ENCODE assay signal across 8 cellular contexts in genomic region chr11:2901196-2901796, GRCh38.
A peak's percentile ranks its signal among the peaks of the same experiment; 100 is the strongest.
DNase-seq lines count a peak whose midpoint lies in the region; ATAC-seq, FAIRE-seq and TF ChIP-seq lines count a peak whose summit lies in the region.

No MANE protein-coding gene starts in this region.

- H3K27me3 Mint-ChIP-seq in activated naive CD8-positive, alpha-beta T cell, result no peaks in the 10 kb centered on the region
- peaks cover 21% of the 10 kb centered on the region for H3K27me3 Mint-ChIP-seq in stimulated activated memory B cell treated with anti-CD40 and anti-IgM and Interleukin-4, amounts not matched to agents 10 μg/mL and 1 μg/mL and 100 μg/mL, for 72 hours

- peak overlapping the region; percentile 67; the same call in 1 of the 2 replicates for H3K9ac ChIP-seq in iPS-20b (ENCODE audit: low read depth, low read length)

- H3K4me1 ChIP-seq in iPS-20b (ENCODE audit: insufficient read depth, low read length), result peaks cover 10% of the 10 kb centered on the region

- TF ChIP-seq CTCF in HFF-Myc (IDR thresholded peaks at IDR 0.05; ENCODE audit: low read depth, low read length, missing control alignments), result no peak
- TF ChIP-seq CTCF in D721Med (IDR thresholded peaks at IDR 0.05; ENCODE audit: insufficient read depth, missing control alignments), result no peak

- H3K36me3 Mint-ChIP-seq in activated naive CD8-positive, alpha-beta T cell, result peaks cover 14% of the 10 kb centered on the region
- peaks cover 16% of the 10 kb centered on the region for H3K36me3 Mint-ChIP-seq in stimulated activated memory B cell treated with anti-CD40 and anti-IgM and Interleukin-4, amounts not matched to agents 10 μg/mL and 1 μg/mL and 100 μg/mL, for 72 hours

- H3K4me3 ChIP-seq in HFF-Myc (replicated peaks; ENCODE audit: low read depth, low read length) (peak overlapping the region; percentile 54; the same call in 1 of the 2 replicates), iPS-20b (ENCODE audit: low read length) (peak overlapping the region; percentile 74)

- peaks cover 39% of the 10 kb centered on the region for H3K27me3 ChIP-seq in iPS-20b (ENCODE audit: insufficient read depth, low read length)

- H3K9me3 ChIP-seq in iPS-20b (ENCODE audit: insufficient read depth, low read depth, low read length), result no peaks in the 10 kb centered on the region

- peaks cover 39% of the 10 kb centered on the region for H3K4me1 Mint-ChIP-seq in activated naive CD8-positive, alpha-beta T cell (ENCODE audit: low read depth)
- peaks cover 40% of the 10 kb centered on the region for H3K4me1 Mint-ChIP-seq in stimulated activated memory B cell treated with anti-CD40 and anti-IgM and Interleukin-4, amounts not matched to agents 10 μg/mL and 1 μg/mL and 100 μg/mL, for 72 hours

- no peak for FAIRE-seq in D721Med (lab: Jason Lieb, UNC)

- no peaks in the 10 kb centered on the region for H3K36me3 ChIP-seq in iPS-20b (ENCODE audit: insufficient read depth, low read depth, low read length)

- H3K4me3 Mint-ChIP-seq in activated naive CD8-positive, alpha-beta T cell, result peak overlapping the region; percentile 66
- H3K4me3 Mint-ChIP-seq in stimulated activated memory B cell treated with anti-CD40 and anti-IgM and Interleukin-4, amounts not matched to agents 10 μg/mL and 1 μg/mL and 100 μg/mL, for 72 hours, result peak overlapping the region; percentile 69

- DNase-seq in HFF-Myc (ENCODE audit: extremely low read depth, low read depth), result no peak
- DNase-seq in NCI-H774 (lab: John Stamatoyannopoulos, UW), result no peak
- DNase-seq in DMS79 treated with DMSO at 0.1 percent for 48 hours (lab: John Stamatoyannopoulos, UW), result no peak
- DNase-seq in D721Med (ENCODE audit: insufficient read length, low spot score), result no peak

- H3K9me3 Mint-ChIP-seq in activated naive CD8-positive, alpha-beta T cell (ENCODE audit: low read depth), result no peaks in the 10 kb centered on the region
- peaks cover 9% of the 10 kb centered on the region for H3K9me3 Mint-ChIP-seq in stimulated activated memory B cell treated with anti-CD40 and anti-IgM and Interleukin-4, amounts not matched to agents 10 μg/mL and 1 μg/mL and 100 μg/mL, for 72 hours

- H3K27ac Mint-ChIP-seq in activated naive CD8-positive, alpha-beta T cell, result no peak overlapping the region
- H3K27ac Mint-ChIP-seq in stimulated activated memory B cell treated with anti-CD40 and anti-IgM and Interleukin-4, amounts not matched to agents 10 μg/mL and 1 μg/mL and 100 μg/mL, for 72 hours, result no peak overlapping the region

- H3K27ac ChIP-seq in iPS-20b (ENCODE audit: low read length), result no peak overlapping the region

- ATAC-seq in stimulated activated memory B cell treated with anti-CD40 and anti-IgM and Interleukin-4, amounts not matched to agents 10 μg/mL and 1 μg/mL and 100 μg/mL, for 72 hours, result no peak
- no peak for ATAC-seq in HG03039 (IDR thresholded peaks at IDR 0.05; ENCODE audit: unreplicated experiment)
